ENCODE assay signal across 10 cellular contexts in the genomic region with DNA sequence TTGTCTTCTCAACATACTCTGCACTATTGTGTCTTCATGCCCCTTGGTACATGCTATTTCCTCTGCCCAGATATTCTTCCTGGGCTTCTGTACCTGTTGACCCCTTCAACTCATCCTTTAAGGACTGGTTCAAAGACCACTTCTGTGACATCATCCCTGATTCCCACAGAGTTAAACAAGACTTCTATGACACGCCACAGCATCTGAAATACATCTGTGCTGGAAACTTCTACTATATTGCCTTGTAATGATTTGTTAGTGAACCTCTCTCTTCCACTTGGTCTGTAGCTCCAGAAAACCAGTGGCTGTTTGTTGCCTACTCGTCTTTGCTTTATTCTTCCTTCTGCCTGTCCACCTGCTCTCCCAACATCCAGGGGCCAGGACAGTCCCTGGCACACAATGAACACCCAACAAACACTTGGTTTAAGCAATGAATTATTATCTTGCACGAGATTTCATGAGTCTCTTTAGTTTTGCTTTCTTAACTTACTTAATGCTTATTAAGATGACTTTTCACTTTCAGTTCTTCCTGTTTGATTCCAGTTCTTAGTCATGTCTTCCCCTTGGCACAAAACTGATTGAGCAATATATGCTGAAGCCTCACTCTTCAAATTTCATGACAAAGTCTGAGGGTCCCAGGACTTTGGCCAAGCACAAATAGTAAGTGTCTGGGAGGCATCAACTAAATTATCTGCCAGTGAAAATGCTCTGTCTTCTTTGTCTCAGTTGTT.
A peak's percentile ranks its signal among the peaks of the same experiment; 100 is the strongest.
DNase-seq lines count a peak whose midpoint lies in the region; ATAC-seq, FAIRE-seq and TF ChIP-seq lines count a peak whose summit lies in the region.
"Had no signal": no experiment of that assay in that cellular context is flagged by ENCODE, and none has a peak within 500 bp of the region (broad histone marks: within the 10 kb centered on the region; RNA-seq: fewer than 3 reads in every experiment).

No MANE protein-coding gene starts in this region.

- TF ChIP-seq POLR2A in GM12892 (IDR thresholded peaks at IDR 0.05; ENCODE audit: low read depth, low read length), result no peak
- TF ChIP-seq POLR2A in gastroesophageal sphincter (IDR thresholded peaks at IDR 0.05), result no peak
- no peak for TF ChIP-seq POLR2A in transverse colon (IDR thresholded peaks at IDR 0.05)

- H3K36me3 ChIP-seq in gastroesophageal sphincter (no peaks in the 10 kb centered on the region), transverse colon (no peaks in the 10 kb centered on the region)

- H3K27ac ChIP-seq in gastroesophageal sphincter (peak overlapping the region in 2 of 4 donors; percentile 2 to 16), transverse colon (no peak overlapping the region)

- H3K27ac Mint-ChIP-seq in natural killer cell, result no peak overlapping the region
- H3K27ac Mint-ChIP-seq: activated naive CD4-positive, alpha-beta T cell treated with anti-CD3 and anti-CD28 coated beads for 36 hours had no signal

- DNase-seq in GM12892 (ENCODE audit: insufficient read length), result no peak
- DNase-seq in HT1080 (ENCODE audit: low read depth), result peak; percentile 13
- no peak for DNase-seq in natural killer cell
- no peak for DNase-seq in stimulated activated naive CD4-positive, alpha-beta T cell treated with Interleukin-2 at 50 U/mL for 16 hours (lab: John Stamatoyannopoulos, UW)
- no peak for DNase-seq in transverse colon
- no peak for DNase-seq in activated CD4-positive, alpha-beta T cell treated with anti-CD3 and anti-CD28 coated beads for 1 hour
- DNase-seq: activated naive CD4-positive, alpha-beta T cell treated with anti-CD3 and anti-CD28 coated beads for 36 hours; DMS153 had no signal

- TF ChIP-seq CTCF in gastroesophageal sphincter (IDR thresholded peaks at IDR 0.05) (no peak), natural killer cell (IDR thresholded peaks at IDR 0.05) (no peak), transverse colon (IDR thresholded peaks at IDR 0.05) (no peak)

- 36 to 57% methylated on average over 3 of the region's 3 CpGs for WGBS in gastroesophageal sphincter (ENCODE audit: low coverage in 1 of 2), 2 donors
- WGBS in transverse colon (ENCODE audit: low coverage in 1 of 2), 2 donors, result 38 to 39% methylated on average over 3 of the region's 3 CpGs

- no peaks in the 10 kb centered on the region for H3K27me3 ChIP-seq in gastroesophageal sphincter
- H3K27me3 ChIP-seq in transverse colon, result no peaks in the 10 kb centered on the region

- no peak overlapping the region for H3K4me3 Mint-ChIP-seq in natural killer cell
- H3K4me3 Mint-ChIP-seq: activated naive CD4-positive, alpha-beta T cell treated with anti-CD3 and anti-CD28 coated beads for 36 hours had no signal

- H3K36me3 Mint-ChIP-seq in natural killer cell, result no peaks in the 10 kb centered on the region

- TF ChIP-seq EP300 in gastroesophageal sphincter (IDR thresholded peaks at IDR 0.05) (no peak), transverse colon (IDR thresholded peaks at IDR 0.05; ENCODE audit: low read depth) (no peak)

- ATAC-seq in GM21737 (IDR thresholded peaks at IDR 0.05; ENCODE audit: unreplicated experiment) (peak; percentile 97), gastroesophageal sphincter (peak; percentile 52), natural killer cell (no peak)

- H3K27me3 Mint-ChIP-seq in natural killer cell (ENCODE audit: low read depth in 2 of 2), result no peaks in the 10 kb centered on the region

- H3K4me1 ChIP-seq in gastroesophageal sphincter (no peaks in the 10 kb centered on the region), transverse colon (peaks cover 0 to 3% (median 0%) of the 10 kb centered on the region in 4 donors)

- H3K9me3 ChIP-seq in gastroesophageal sphincter (no peaks in the 10 kb centered on the region), transverse colon (no peaks in the 10 kb centered on the region)

- peak; percentile 93 for FAIRE-seq in GM12892 (lab: Jason Lieb, UNC)

- intact Hi-C loops in natural killer cell (cut with micrococcal nuclease), result no loop called here
- intact Hi-C loops in transverse colon (cut with DNase I; ENCODE audit: low total_unique reads), result no loop called here

- no peaks in the 10 kb centered on the region for H3K4me1 Mint-ChIP-seq in natural killer cell

- H3K4me3 ChIP-seq in gastroesophageal sphincter (peak overlapping the region in 1 of 2 donors; percentile 18), transverse colon (no peak overlapping the region)

- peaks cover 3 to 14% of the 10 kb centered on the region in 2 donors for H3K9me3 Mint-ChIP-seq in natural killer cell
- H3K9me3 Mint-ChIP-seq: activated naive CD4-positive, alpha-beta T cell treated with anti-CD3 and anti-CD28 coated beads for 36 hours had no signal

- in situ Hi-C loops in transverse colon (cut with MboI; ENCODE audit: low pct_ligation_motif_present in 1 of 4, low pct_unique_long_range_greater_than_20kb in 1 of 4, low sequenced_read_pairs in 3 of 4), result no loop called here

Comparison
In these comparisons a context has a peak if more than half of its experiments do, and no peak if none do; other contexts are left out.
1. ATAC-seq: peak in GM21737 (single experiment) and gastroesophageal sphincter (single experiment); none in natural killer cell (0 of 3).